ENCODE assay signal across 12 cellular contexts in the genomic region with DNA sequence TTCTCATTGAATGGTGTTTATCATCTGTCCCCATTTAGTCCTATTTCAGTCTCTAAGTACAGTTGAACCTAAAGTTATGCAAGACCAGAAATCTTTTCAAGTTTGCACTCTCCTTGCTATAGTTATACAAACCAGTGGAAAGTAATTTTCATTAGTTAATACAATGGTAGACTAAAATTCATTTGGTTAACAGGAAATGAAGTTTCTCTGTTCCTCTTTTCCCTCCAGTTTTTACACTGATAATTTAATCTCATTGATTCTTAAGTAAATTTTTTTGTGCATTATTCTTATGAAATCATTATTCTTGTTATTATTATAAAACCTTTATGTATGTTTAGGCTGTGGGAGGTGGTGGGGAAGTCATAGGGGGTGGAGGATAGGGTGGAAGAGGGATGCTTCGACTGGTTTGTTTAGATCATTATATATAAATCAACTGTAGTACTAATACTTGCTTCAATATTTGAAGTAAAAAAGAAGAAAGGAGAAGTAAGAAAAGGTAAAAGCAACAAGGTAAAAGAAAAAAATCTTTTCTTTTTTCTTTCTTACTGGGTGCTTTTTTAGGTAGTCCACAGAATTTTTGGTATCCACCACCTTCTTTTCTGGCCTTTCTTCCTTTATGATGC.
A peak's percentile ranks its signal among the peaks of the same experiment; 100 is the strongest.
DNase-seq lines count a peak whose midpoint lies in the region; ATAC-seq and TF ChIP-seq lines count a peak whose summit lies in the region.
"Had no signal": no experiment of that assay in that cellular context is flagged by ENCODE, and none has a peak within 500 bp of the region (broad histone marks: within the 10 kb centered on the region; RNA-seq: fewer than 3 reads in every experiment).

No MANE protein-coding gene starts in this region.

- peaks cover 40% of the 10 kb centered on the region for H3K4me1 ChIP-seq in DOHH2 (ENCODE audit: control insufficient read depth, low read length)

- DNase-seq in NK-92 (lab: John Stamatoyannopoulos, UW; ENCODE audit: unreplicated experiment) (no peak), omental fat pad (ENCODE audit: low spot score) (no peak), NCI-H2227 (lab: John Stamatoyannopoulos, UW; ENCODE audit: unreplicated experiment) (no peak), MG63 (no peak)
- DNase-seq: activated CD8-positive, alpha-beta memory T cell treated with anti-CD3 and anti-CD28 coated beads for 24 hours; activated naive CD8-positive, alpha-beta T cell treated with anti-CD3 and anti-CD28 coated beads, Interleukin-2, amount 50 U/mL, for 24 hours; effector CD8-positive, alpha-beta T cell; tibial artery had no signal

- H3K4me2 ChIP-seq in DOHH2 (ENCODE audit: low read length) = peak overlapping the region; percentile 14

- TF ChIP-seq CTCF in DOHH2 (IDR thresholded peaks at IDR 0.05; ENCODE audit: low read depth, low read length, poor library complexity, severe bottlenecking) (no peak), omental fat pad (IDR thresholded peaks at IDR 0.05) (no peak)

- H3K79me2 ChIP-seq in DOHH2 (ENCODE audit: control insufficient read depth, low read length) = no peaks in the 10 kb centered on the region

- peaks cover 4% of the 10 kb centered on the region; the same call in 1 of the 2 replicates for H3F3A ChIP-seq in DOHH2 (ENCODE audit: control insufficient read depth, insufficient read depth)

- H4K20me1 ChIP-seq in DOHH2 (ENCODE audit: control insufficient read depth, insufficient read depth, low read depth, low read length) = no peaks in the 10 kb centered on the region

- H3K27ac ChIP-seq in DOHH2 (ENCODE audit: low read depth, low read length) = peak overlapping the region; percentile 5; the same call in 1 of the 2 replicates
- H3K27ac ChIP-seq: tibial artery had no signal

- H3K36me3 ChIP-seq in DOHH2 (ENCODE audit: control insufficient read depth, low read length) (no peaks in the 10 kb centered on the region), MG63 (no peaks in the 10 kb centered on the region)
- H3K36me3 ChIP-seq: tibial artery had no signal

- H3K9me2 ChIP-seq in DOHH2 (replicated peaks; ENCODE audit: control insufficient read depth, low read length) = no peaks in the 10 kb centered on the region

- H3K27me3 ChIP-seq in DOHH2 (ENCODE audit: control insufficient read depth, low read length) = no peaks in the 10 kb centered on the region
- H3K27me3 ChIP-seq in MG63 = no peaks in the 10 kb centered on the region
- H3K27me3 ChIP-seq: tibial artery had no signal

- no peaks in the 10 kb centered on the region for H3K9me3 ChIP-seq in DOHH2 (ENCODE audit: control insufficient read depth, insufficient read depth, low read length)
- H3K9me3 ChIP-seq in MG63 = no peaks in the 10 kb centered on the region
- H3K9me3 ChIP-seq: tibial artery had no signal

- peak; percentile 82 for ATAC-seq in GM19372 (IDR thresholded peaks at IDR 0.05; ENCODE audit: low read depth, unreplicated experiment)
- ATAC-seq in HG02678 (IDR thresholded peaks at IDR 0.05; ENCODE audit: unreplicated experiment) = peak; percentile 77
- ATAC-seq in HG03439 (IDR thresholded peaks at IDR 0.05; ENCODE audit: unreplicated experiment) = peak; percentile 56
- no peak for ATAC-seq in omental fat pad (ENCODE audit: low FRiP score)
- ATAC-seq: activated naive CD8-positive, alpha-beta T cell treated with anti-CD3 and anti-CD28 coated beads, Interleukin-2, amount 50 U/mL, for 24 hours had no signal

- H3K4me3 ChIP-seq in DOHH2 (ENCODE audit: low read length) (no peak overlapping the region), MG63 (no peak overlapping the region)
- H3K4me3 ChIP-seq: tibial artery had no signal
